14 cellular contexts compared by ENCODE assay signal in the genomic region with DNA sequence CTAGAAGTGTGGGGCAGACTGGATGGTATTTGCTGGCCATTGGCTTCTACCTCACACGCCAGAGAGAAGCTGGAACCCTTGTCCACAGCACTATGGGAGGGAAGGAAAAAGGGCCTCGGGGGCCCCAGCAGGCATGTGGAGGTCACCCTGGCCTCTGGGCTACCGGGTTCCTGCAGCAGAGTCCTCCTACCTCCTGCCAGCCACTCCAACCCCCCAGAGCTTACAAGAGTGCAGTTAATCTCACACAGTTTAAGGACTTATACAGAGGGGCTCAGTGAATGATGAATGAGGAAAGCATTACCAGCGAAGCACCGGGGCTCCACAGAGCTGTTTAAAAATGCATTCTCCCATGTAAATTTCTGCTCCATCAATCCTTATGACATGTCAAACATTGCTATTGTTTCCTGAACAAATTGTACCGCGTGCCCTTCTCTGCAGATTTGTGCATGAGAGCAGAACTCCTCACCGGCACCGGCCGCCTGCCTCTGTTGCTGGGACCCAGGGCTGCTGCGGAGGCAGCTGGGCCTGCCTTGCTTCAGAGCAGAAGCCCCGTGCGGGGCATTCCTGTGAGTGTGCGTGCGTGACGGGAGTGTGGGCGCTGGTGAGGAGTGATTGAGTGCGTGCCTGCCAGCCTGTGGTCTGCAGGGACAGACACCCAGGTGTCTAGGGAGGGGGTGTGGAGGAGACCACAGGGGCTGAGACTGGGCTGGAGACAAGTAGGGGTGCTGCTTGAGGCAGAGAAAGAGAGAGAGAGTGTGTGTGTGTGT. TPM values are rescaled to one million over a fixed set of nuclear protein-coding genes. Genes with fewer than 3 reads are reported as not detected.
DNase-seq lines count a peak whose midpoint lies in the region; ATAC-seq, FAIRE-seq and TF ChIP-seq lines count a peak whose summit lies in the region.
"Had no signal": no experiment of that assay in that cellular context is flagged by ENCODE, and none has a peak within 500 bp of the region (broad histone marks: within the 10 kb centered on the region; RNA-seq: fewer than 3 reads in every experiment).

No MANE protein-coding gene starts in this region.

- H3K4me1 ChIP-seq in esophagus squamous epithelium, result peaks cover 0 to 12% (median 0%) of the 10 kb centered on the region in 3 donors

- H3K9me3 Mint-ChIP-seq in CD4-positive, alpha-beta T cell, result no peaks in the 10 kb centered on the region
- H3K9me3 Mint-ChIP-seq in activated T-cell treated with anti-CD3 and anti-CD28 coated beads, Interleukin-2, amount 50 U/mL, for 4 hours, result no peaks in the 10 kb centered on the region
- H3K9me3 Mint-ChIP-seq in memory B cell, result no peaks in the 10 kb centered on the region
- H3K9me3 Mint-ChIP-seq: H9; stimulated activated naive CD8-positive, alpha-beta T cell treated with anti-CD3 and anti-CD28 coated beads, Interleukin-15, Interleukin-2, amounts not matched to agents 100 ng/mL and 50 ng/mL, for 24 hours had no signal

- TF ChIP-seq POLR2A in GM12892 (IDR thresholded peaks at IDR 0.05; ENCODE audit: low read depth, low read length) (no peak), esophagus squamous epithelium (IDR thresholded peaks at IDR 0.05) (no peak)

- WGBS in esophagus squamous epithelium, 2 donors, result 47 to 54% methylated on average over 11 to 16 of the region's 18 CpGs

- CTCF ChIA-PET in CD4-positive, alpha-beta T cell (lab: Charles Lee), result no interaction called here

- no peaks in the 10 kb centered on the region for H3K9me3 ChIP-seq in CD4-positive, alpha-beta T cell (ENCODE audit: control insufficient read depth, low read length)
- no peaks in the 10 kb centered on the region for H3K9me3 ChIP-seq in esophagus squamous epithelium

- no peaks in the 10 kb centered on the region for H3K36me3 ChIP-seq in esophagus squamous epithelium
- H3K36me3 ChIP-seq: brain microvascular endothelial cell had no signal

- no peaks in the 10 kb centered on the region for H3K27me3 Mint-ChIP-seq in CD4-positive, alpha-beta T cell
- H3K27me3 Mint-ChIP-seq in activated T-cell treated with anti-CD3 and anti-CD28 coated beads, Interleukin-2, amount 50 U/mL, for 4 hours (ENCODE audit: low read depth), result no peaks in the 10 kb centered on the region
- no peaks in the 10 kb centered on the region for H3K27me3 Mint-ChIP-seq in memory B cell
- H3K27me3 Mint-ChIP-seq: stimulated activated naive CD8-positive, alpha-beta T cell treated with anti-CD3 and anti-CD28 coated beads, Interleukin-15, Interleukin-2, amounts not matched to agents 100 ng/mL and 50 ng/mL, for 24 hours had no signal

- peaks cover 13% of the 10 kb centered on the region for H3K4me1 Mint-ChIP-seq in CD4-positive, alpha-beta T cell (ENCODE audit: low read depth)
- H3K4me1 Mint-ChIP-seq in activated T-cell treated with anti-CD3 and anti-CD28 coated beads, Interleukin-2, amount 50 U/mL, for 4 hours (ENCODE audit: low read depth), result peaks cover 18% of the 10 kb centered on the region
- peaks cover 16% of the 10 kb centered on the region for H3K4me1 Mint-ChIP-seq in memory B cell

- no peaks in the 10 kb centered on the region for H3K27me3 ChIP-seq in CD4-positive, alpha-beta T cell (ENCODE audit: control insufficient read depth, insufficient read depth, low read length)
- H3K27me3 ChIP-seq in esophagus squamous epithelium, result no peaks in the 10 kb centered on the region
- H3K27me3 ChIP-seq: brain microvascular endothelial cell had no signal

- peak; percentile 11 for ATAC-seq in CD4-positive, alpha-beta T cell (ENCODE audit: poor library complexity)
- ATAC-seq in activated T-cell treated with anti-CD3 and anti-CD28 coated beads, Interleukin-2, amount 50 U/mL, for 4 hours, result peak; percentile 25 to 61
- ATAC-seq in memory B cell (ENCODE audit: low read depth) (peak; percentile 57), HG03175 (IDR thresholded peaks at IDR 0.05; ENCODE audit: unreplicated experiment) (no peak)

- no peak overlapping the region for H3K4me3 ChIP-seq in esophagus squamous epithelium

- H3K4me3 Mint-ChIP-seq in CD4-positive, alpha-beta T cell, result no peak overlapping the region
- no peak overlapping the region for H3K4me3 Mint-ChIP-seq in activated T-cell treated with anti-CD3 and anti-CD28 coated beads, Interleukin-2, amount 50 U/mL, for 4 hours
- no peak overlapping the region for H3K4me3 Mint-ChIP-seq in memory B cell
- H3K4me3 Mint-ChIP-seq: stimulated activated naive CD8-positive, alpha-beta T cell treated with anti-CD3 and anti-CD28 coated beads, Interleukin-15, Interleukin-2, amounts not matched to agents 100 ng/mL and 50 ng/mL, for 24 hours had no signal

- POLR2A ChIA-PET in CD4-positive, alpha-beta T cell (lab: Charles Lee), result interaction anchor here (0.5 kb wide), 1 partner anchor 106 kb away, joined by 3 read pairs; no protein-coding TSS in a partner anchor

- no peak for FAIRE-seq in GM12892 (lab: Jason Lieb, UNC)

- H3K27ac ChIP-seq in CD4-positive, alpha-beta T cell (ENCODE audit: low read depth, low read length), result no peak overlapping the region
- peak overlapping the region in 1 of 4 donors; percentile 33 for H3K27ac ChIP-seq in esophagus squamous epithelium
- H3K27ac ChIP-seq: brain microvascular endothelial cell, KMS-11 had no signal

- DNase-seq in CD4-positive, alpha-beta T cell, result no peak
- peak; percentile 48 for DNase-seq in GM12892 (ENCODE audit: insufficient read length)
- no peak for DNase-seq in activated T-cell treated with anti-CD3 and anti-CD28 coated beads, Interleukin-2, amount 50 U/mL, for 4 hours
- DNase-seq in memory B cell (ENCODE audit: low spot score in 2 of 2), result no peak
- DNase-seq in esophagus squamous epithelium (lab: John Stamatoyannopoulos, UW), result no peak
- DNase-seq in NCI-H128 (lab: John Stamatoyannopoulos, UW; ENCODE audit: unreplicated experiment), result no peak
- DNase-seq: brain microvascular endothelial cell, COR-L47, H9, NCI-H2029 treated with DMSO at 0.1 percent for 48 hours had no signal

- H3K36me3 Mint-ChIP-seq in CD4-positive, alpha-beta T cell (ENCODE audit: low read depth), result no peaks in the 10 kb centered on the region
- H3K36me3 Mint-ChIP-seq in activated T-cell treated with anti-CD3 and anti-CD28 coated beads, Interleukin-2, amount 50 U/mL, for 4 hours (ENCODE audit: insufficient read depth), result no peaks in the 10 kb centered on the region
- H3K36me3 Mint-ChIP-seq in memory B cell, result no peaks in the 10 kb centered on the region

- intact Hi-C loops in CD4-positive, alpha-beta T cell (cut with DNase I, micrococcal nuclease), result no loop called here
- intact Hi-C loops in esophagus squamous epithelium (cut with DNase I), result no loop called here

- H3K27ac Mint-ChIP-seq in CD4-positive, alpha-beta T cell, result peak overlapping the region; percentile 1
- peak overlapping the region; percentile 3 for H3K27ac Mint-ChIP-seq in memory B cell
- H3K27ac Mint-ChIP-seq: H9; stimulated activated naive CD8-positive, alpha-beta T cell treated with anti-CD3 and anti-CD28 coated beads, Interleukin-15, Interleukin-2, amounts not matched to agents 100 ng/mL and 50 ng/mL, for 24 hours had no signal

- no peak for TF ChIP-seq CTCF in CD4-positive, alpha-beta T cell (IDR thresholded peaks at IDR 0.05)
- TF ChIP-seq CTCF in esophagus squamous epithelium (IDR thresholded peaks at IDR 0.05), result no peak

RNA-seq across cellular contexts. Expression of a gene that starts 52.8 kb away (rescaled TPM):
- total RNA-seq in CD4-positive, alpha-beta T cell, result under 1 TPM; 0.25 to 0.36 TPM
- polyA plus RNA-seq in GM12892 (2012; ENCODE audit: missing spikeins), result 0.11 TPM
- under 1 TPM; 0.05 to 0.28 (median 0.18) TPM for total RNA-seq in activated T-cell treated with anti-CD3 and anti-CD28 coated beads, Interleukin-2, amount 50 U/mL, for 4 hours
- total RNA-seq in esophagus squamous epithelium, result under 1 TPM in 2 of 4 donors, not detected in 2; under 0.01 to 0.15 TPM
- total RNA-seq: lung microvascular endothelial cell had no signal
